ENCODE assay signal across 8 cellular contexts in genomic region chr7:44748042-44748947, GRCh38. TPM values are rescaled to one million over a fixed set of nuclear protein-coding genes. Genes with fewer than 3 reads are reported as not detected.
DNase-seq lines count a peak whose midpoint lies in the region; ATAC-seq and TF ChIP-seq lines count a peak whose summit lies in the region.

Gene ZMIZ2, plus strand, starts transcription at chr7:44748847. Its CDS starts 7,403 bp downstream, at chr7:44756250.

- H3K79me2 ChIP-seq in SK-N-SH (ENCODE audit: insufficient read depth) = peaks cover 45% of the 10 kb centered on the region

- H3K4me1 Mint-ChIP-seq in activated naive CD4-positive, alpha-beta T cell treated with anti-CD3 and anti-CD28 coated beads, Interleukin-2, amount 10 ng/mL, durations not matched to agents 7 days and 5 days = peaks cover 49% of the 10 kb centered on the region

- H3K36me3 Mint-ChIP-seq in activated naive CD4-positive, alpha-beta T cell treated with anti-CD3 and anti-CD28 coated beads, Interleukin-2, amount 10 ng/mL, durations not matched to agents 7 days and 5 days = peaks cover 18% of the 10 kb centered on the region

- H3K27me3 ChIP-seq in SK-N-SH (ENCODE audit: insufficient read depth) = no peaks in the 10 kb centered on the region
- H3K27me3 ChIP-seq in gastroesophageal sphincter = no peaks in the 10 kb centered on the region
- no peaks in the 10 kb centered on the region for H3K27me3 ChIP-seq in neutrophil

- H3K36me3 ChIP-seq in SK-N-SH (replicated peaks in 1 of 2; ENCODE audit: control insufficient read depth in 1 of 2, insufficient read depth in 2 of 2, low read length in 1 of 2) (peaks cover 3 to 13% of the 10 kb centered on the region in 2 experiments), gastroesophageal sphincter (peaks cover 0 to 7% of the 10 kb centered on the region in 2 donors), neutrophil (no peaks in the 10 kb centered on the region)

- H3K4me1 ChIP-seq in SK-N-SH (ENCODE audit: control insufficient read depth in 1 of 2, insufficient read depth in 2 of 2, low read depth in 1 of 2, low read length in 1 of 2) (peaks cover 5 to 24% of the 10 kb centered on the region in 2 experiments; a peak in 3 of 4 replicates), gastroesophageal sphincter (peaks cover 0 to 43% (median 16%) of the 10 kb centered on the region in 3 donors), neutrophil (ENCODE audit: control insufficient read depth in 1 of 2, insufficient read depth in 1 of 2, low read depth in 1 of 2, low read length in 1 of 2) (peaks cover 18 to 24% of the 10 kb centered on the region in 2 experiments)

- peak within 1 kb of the TSS; percentile 76 to 90 for H3K27ac ChIP-seq in SK-N-SH (ENCODE audit: low read depth in 2 of 2, low read length in 1 of 2)
- peak within 1 kb of the TSS; percentile 82 to 99 (median 96) for H3K27ac ChIP-seq in gastroesophageal sphincter
- H3K27ac ChIP-seq in neutrophil = peak within 1 kb of the TSS; percentile 99

- no peaks in the 10 kb centered on the region for H3K9me3 Mint-ChIP-seq in activated naive CD4-positive, alpha-beta T cell treated with anti-CD3 and anti-CD28 coated beads, Interleukin-2, amount 10 ng/mL, durations not matched to agents 7 days and 5 days

- POLR2A ChIA-PET in HEK293T (lab: Yijun Ruan, JAX) (interaction anchor here (0.5 to 0.7 kb wide), 5 partner anchors 10 to 174 kb away, joined by 3 read pairs; partner anchors contain the start of gene DDX56), SK-N-SH (lab: Yijun Ruan, JAX) (no interaction called here)

- WGBS in SK-N-SH (ENCODE audit: low lambda C conversion rate) = 4% methylated on average over 36 of the region's 92 CpGs
- 4 to 7% methylated on average over 4 to 5 of the region's 92 CpGs for WGBS in gastroesophageal sphincter (ENCODE audit: low coverage in 1 of 2), 2 donors

- peak within 1 kb of the TSS; percentile 76 for H3K4me3 Mint-ChIP-seq in activated naive CD4-positive, alpha-beta T cell treated with anti-CD3 and anti-CD28 coated beads, Interleukin-2, amount 10 ng/mL, durations not matched to agents 7 days and 5 days

- TF ChIP-seq RAD21 in SK-N-SH (IDR thresholded peaks at IDR 0.05; ENCODE audit: low read length) = no peak; the same call in 1 of the 2 replicates

- TF ChIP-seq EP300 in SK-N-SH (IDR thresholded peaks at IDR 0.05; ENCODE audit: borderline replicate concordance in 1 of 2, low read depth in 1 of 2, low read length in 1 of 2) (0 out of 4 replicates have a peak, but pooled peaks of 1 of the 2 experiments have one; percentile 14), gastroesophageal sphincter (IDR thresholded peaks at IDR 0.05) (no peak)

- peaks cover 28% of the 10 kb centered on the region for H4K20me1 ChIP-seq in SK-N-SH (ENCODE audit: insufficient read depth)

- CTCF ChIA-PET in HEK293T (lab: Yijun Ruan, JAX) = interaction anchor here (0.6 kb wide), 1 partner anchor 108 kb away, joined by 3 read pairs; no protein-coding TSS in a partner anchor
- CTCF ChIA-PET in SK-N-SH (lab: Yijun Ruan, JAX) = interaction anchor here (0.6 to 1.4 kb wide), 5 partner anchors 22 to 388 kb away, joined by 3 to 4 read pairs (median 3); no protein-coding TSS in a partner anchor
- CTCF ChIA-PET in activated naive CD4-positive, alpha-beta T cell treated with anti-CD3 and anti-CD28 coated beads, Interleukin-2, amount 10 ng/mL, durations not matched to agents 7 days and 5 days (lab: Charles Lee) = no interaction called here

- no peak for TF ChIP-seq CTCF in NB4 (IDR thresholded peaks at IDR 0.05; ENCODE audit: low read depth, low read length)
- TF ChIP-seq CTCF in SK-N-SH (IDR thresholded peaks at IDR 0.05) = no peak
- TF ChIP-seq CTCF in gastroesophageal sphincter (IDR thresholded peaks at IDR 0.05) = no peak
- peak; percentile 63 for TF ChIP-seq CTCF in neutrophil (IDR thresholded peaks at IDR 0.05)
- no peak for TF ChIP-seq CTCF in subcutaneous adipose tissue (IDR thresholded peaks at IDR 0.05; ENCODE audit: low read depth)

- peak; percentile 95 for ATAC-seq in gastroesophageal sphincter

- DNase-seq in GM03348 (ENCODE audit: low spot score) (peak; percentile 100), HEK293T (ENCODE audit: extremely low spot score) (peak; percentile 98), NB4 (ENCODE audit: low read depth) (peak; percentile 93), SK-N-SH (peak; percentile 100)
- peak; percentile 92 for DNase-seq in activated naive CD4-positive, alpha-beta T cell treated with anti-CD3 and anti-CD28 coated beads, Interleukin-2, amount 10 ng/mL, durations not matched to agents 7 days and 5 days

- H3F3A ChIP-seq in SK-N-SH (replicated peaks; ENCODE audit: insufficient read depth) = no peaks in the 10 kb centered on the region

- H3K27ac Mint-ChIP-seq in activated naive CD4-positive, alpha-beta T cell treated with anti-CD3 and anti-CD28 coated beads, Interleukin-2, amount 10 ng/mL, durations not matched to agents 7 days and 5 days = peak within 1 kb of the TSS; percentile 90

- TF ChIP-seq POLR2A in NB4 (IDR thresholded peaks at IDR 0.05; ENCODE audit: extremely low read depth, insufficient read length) (peak; percentile 66), gastroesophageal sphincter (IDR thresholded peaks at IDR 0.05) (peak; percentile 69 to 70)

- H3K27me3 Mint-ChIP-seq in activated naive CD4-positive, alpha-beta T cell treated with anti-CD3 and anti-CD28 coated beads, Interleukin-2, amount 10 ng/mL, durations not matched to agents 7 days and 5 days = no peaks in the 10 kb centered on the region

- peak within 1 kb of the TSS; percentile 97 for H2AFZ ChIP-seq in SK-N-SH (ENCODE audit: low read depth)

- H3K4me3 ChIP-seq in NB4 (ENCODE audit: low read depth, low read length) (peak within 1 kb of the TSS; percentile 85), SK-N-SH (ENCODE audit: low read depth in 2 of 2, low read length in 1 of 2) (peak within 1 kb of the TSS; percentile 79 to 87), gastroesophageal sphincter (peak within 1 kb of the TSS; percentile 85 to 92), neutrophil (ENCODE audit: low read depth in 1 of 2, low read length in 1 of 2) (peak within 1 kb of the TSS; percentile 76 to 83)

- peak within 1 kb of the TSS; percentile 86 for H3K9ac ChIP-seq in SK-N-SH

- H3K4me2 ChIP-seq in SK-N-SH = peak within 1 kb of the TSS; percentile 93

- no peaks in the 10 kb centered on the region for H3K9me2 ChIP-seq in SK-N-SH

- no peaks in the 10 kb centered on the region for H3K9me3 ChIP-seq in SK-N-SH
- no peaks in the 10 kb centered on the region for H3K9me3 ChIP-seq in gastroesophageal sphincter
- H3K9me3 ChIP-seq in neutrophil = no peaks in the 10 kb centered on the region

TF ChIP-seq in HEK293T, 16 proteins besides CTCF, POLR2A, EP300 and RAD21:
- TF ChIP-seq FOXM1 (IDR thresholded peaks at IDR 0.05; ENCODE audit: borderline replicate concordance) (peak; percentile 45; the same call in 1 of the 2 replicates), ZNF384 (IDR thresholded peaks at IDR 0.05) (no peak), ARNT (IDR thresholded peaks at IDR 0.05) (peak; percentile 39; the same call in 1 of the 2 replicates)

TF ChIP-seq in SK-N-SH, 30 proteins besides CTCF, POLR2A, EP300 and RAD21 (continues in another document):
- TF ChIP-seq RXRA (IDR thresholded peaks at IDR 0.05; ENCODE audit: borderline replicate concordance, low read depth) (no peak), MXI1 (IDR thresholded peaks at IDR 0.05; ENCODE audit: low read depth, low read length) (no peak), CHD2 (IDR thresholded peaks at IDR 0.05; ENCODE audit: low read length, partially characterized antibody) (peak; percentile 9), MEF2A (IDR thresholded peaks at IDR 0.05; ENCODE audit: borderline replicate concordance, low read depth) (no peak), SMC3 (IDR thresholded peaks at IDR 0.05; ENCODE audit: low read depth, low read length) (no peak), IRF3 (IDR thresholded peaks at IDR 0.05; ENCODE audit: low read depth, low read length) (no peak), PBX3 (IDR thresholded peaks at IDR 0.05) (no peak), NFIC (IDR thresholded peaks at IDR 0.05; ENCODE audit: borderline replicate concordance) (no peak), POLR2AphosphoS5 (IDR thresholded peaks at IDR 0.05; ENCODE audit: low read depth, low read length) (peak; percentile 73), USF2 (IDR thresholded peaks at IDR 0.05; ENCODE audit: borderline replicate concordance, low read depth, low read length) (no peak), FOXJ3 (CRISPR knock-in tag; IDR thresholded peaks at IDR 0.05) (no peak), GABPA (IDR thresholded peaks at IDR 0.05; ENCODE audit: low read depth) (no peak), ELF1 (IDR thresholded peaks at IDR 0.05) (peak; percentile 30; the same call in 1 of the 2 replicates), TEAD4 (IDR thresholded peaks at IDR 0.05; ENCODE audit: borderline replicate concordance, insufficient read depth) (no peak)

RNA-seq across cellular contexts. Expression of gene ZMIZ2, which starts in this region (rescaled TPM):
- 17.8 and 18.1 TPM in 2 replicates for polyA plus RNA-seq in SK-N-SH (2012; rRNA removed)
- 4.0 and 7.0 TPM in 2 replicates for polyA plus RNA-seq in SK-N-SH (2012; cell fraction: cytosol; rRNA removed)
- polyA plus RNA-seq in SK-N-SH (2012; cell fraction: nucleus; rRNA removed) = 116 and 138 TPM in 2 replicates
- total RNA-seq in gastroesophageal sphincter (10 to 100 TPM; 12.7 to 28.0 (median 20.5) TPM), subcutaneous adipose tissue (10 to 100 TPM in 3 of 4 donors, 1 to 10 TPM in 1; 7.3 to 21.1 (median 12.2) TPM)

Comparison
In these comparisons a context has a peak if more than half of its experiments do, and no peak if none do; other contexts are left out.
1. Peak in every context shown above with its lines: DNase-seq, ATAC-seq, H3K4me3 ChIP-seq and H3K27ac ChIP-seq.